Comparison of ENCODE assay signal across 14 cellular contexts in the genomic region with DNA sequence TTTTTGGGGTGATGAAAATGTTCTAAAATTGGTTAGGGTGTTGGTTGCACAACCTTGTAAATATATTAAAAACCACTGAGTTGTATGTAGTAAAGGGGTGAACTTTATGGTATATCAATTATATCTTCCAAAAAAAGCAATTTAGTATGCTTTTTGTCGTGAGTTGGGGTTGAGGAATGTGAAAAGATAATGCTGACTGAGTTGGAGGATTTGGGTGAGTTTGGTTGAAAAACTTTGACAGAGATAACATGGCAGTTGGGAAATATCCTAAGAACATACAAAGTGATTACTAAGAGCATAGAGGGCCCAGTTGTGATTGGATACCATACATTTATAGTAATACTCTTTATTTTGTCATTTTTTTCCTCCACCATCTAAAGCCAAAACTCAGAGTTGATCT. TPM values are rescaled to one million over a fixed set of nuclear protein-coding genes. Genes with fewer than 3 reads are reported as not detected.
DNase-seq lines count a peak whose midpoint lies in the region; ATAC-seq and TF ChIP-seq lines count a peak whose summit lies in the region.
"Had no signal": no experiment of that assay in that cellular context is flagged by ENCODE, and none has a peak within 500 bp of the region (broad histone marks: within the 10 kb centered on the region; RNA-seq: fewer than 3 reads in every experiment).

No MANE protein-coding gene starts in this region.

- H3K4me1 Mint-ChIP-seq in activated CD8-positive, alpha-beta memory T cell treated with anti-CD3 and anti-CD28 coated beads, Interleukin-2, amount 10 ng/mL, durations not matched to agents 7 days and 5 days: peaks cover 19% of the 10 kb centered on the region

- H3K36me3 Mint-ChIP-seq in activated CD8-positive, alpha-beta memory T cell treated with anti-CD3 and anti-CD28 coated beads, Interleukin-2, amount 10 ng/mL, durations not matched to agents 7 days and 5 days: peaks cover 14% of the 10 kb centered on the region

- H3K9ac ChIP-seq in adipocyte (ENCODE audit: low read length): no peak overlapping the region
- no peak overlapping the region for H3K9ac ChIP-seq in fibroblast of lung (ENCODE audit: insufficient read depth, low read length)

- H3K4me2 ChIP-seq in fibroblast of lung (ENCODE audit: extremely low read depth, insufficient read depth, low read length): no peak overlapping the region
- H3K4me2 ChIP-seq: GM23338 had no signal

- CTCF ChIA-PET in activated CD8-positive, alpha-beta memory T cell treated with anti-CD3 and anti-CD28 coated beads, Interleukin-2, amount 10 ng/mL, durations not matched to agents 7 days and 5 days (lab: Charles Lee): no interaction called here

- no peak overlapping the region for H3K27ac Mint-ChIP-seq in activated CD8-positive, alpha-beta memory T cell treated with anti-CD3 and anti-CD28 coated beads, Interleukin-2, amount 10 ng/mL, durations not matched to agents 7 days and 5 days
- H3K27ac Mint-ChIP-seq: GM23338 had no signal

- no peak for TF ChIP-seq CTCF in fibroblast of lung (conservative IDR thresholded peaks at IDR 0.05 in 1 of 2, IDR thresholded peaks at IDR 0.05 in 1 of 2; ENCODE audit: low read depth in 1 of 2, low read length in 2 of 2)
- TF ChIP-seq CTCF in omental fat pad (IDR thresholded peaks at IDR 0.05): no peak

- H3K27me3 Mint-ChIP-seq in activated CD8-positive, alpha-beta memory T cell treated with anti-CD3 and anti-CD28 coated beads, Interleukin-2, amount 10 ng/mL, durations not matched to agents 7 days and 5 days: no peaks in the 10 kb centered on the region

- H2AFZ ChIP-seq in ACC112 (ENCODE audit: low read length, unreplicated experiment) (no peak overlapping the region), fibroblast of lung (ENCODE audit: low read length) (no peak overlapping the region)
- H2AFZ ChIP-seq: GM23338 had no signal

- peak; percentile 53 for ATAC-seq in omental fat pad (ENCODE audit: low FRiP score)
- no peak for ATAC-seq in GM21515 (IDR thresholded peaks at IDR 0.05; ENCODE audit: unreplicated experiment)
- no peak for ATAC-seq in activated CD8-positive, alpha-beta memory T cell treated with anti-CD3 and anti-CD28 coated beads, Interleukin-2, amount 10 ng/mL, durations not matched to agents 7 days and 5 days
- ATAC-seq: GM23338 had no signal

- H3K79me2 ChIP-seq in ACC112 (ENCODE audit: control insufficient read depth, insufficient read depth, low read length, unreplicated experiment) (peaks cover 15% of the 10 kb centered on the region), fibroblast of lung (ENCODE audit: control insufficient read depth, insufficient read depth, low read length) (no peaks in the 10 kb centered on the region)

- H3K9me3 Mint-ChIP-seq in activated CD8-positive, alpha-beta memory T cell treated with anti-CD3 and anti-CD28 coated beads, Interleukin-2, amount 10 ng/mL, durations not matched to agents 7 days and 5 days (ENCODE audit: low read depth): no peaks in the 10 kb centered on the region
- H3K9me3 Mint-ChIP-seq: GM23338 had no signal

- no peaks in the 10 kb centered on the region for H4K20me1 ChIP-seq in fibroblast of lung (ENCODE audit: control insufficient read depth, extremely low read depth, insufficient read depth, low read length)

- H3K36me3 ChIP-seq in ACC112 (ENCODE audit: insufficient read depth, low read length) (peaks cover 5% of the 10 kb centered on the region), adipocyte (ENCODE audit: control insufficient read depth, insufficient read depth, low read length, severe bottlenecking) (peaks cover 13% of the 10 kb centered on the region), fibroblast of lung (ENCODE audit: control insufficient read depth, insufficient read depth, low read length) (no peaks in the 10 kb centered on the region)

- DNase-seq in adipocyte (ENCODE audit: low read depth) (peak; percentile 47), fibroblast of lung (ENCODE audit: low read depth in 2 of 2) (peak; percentile 15 to 42), omental fat pad (ENCODE audit: low spot score) (no peak), NCI-H345 (lab: John Stamatoyannopoulos, UW) (no peak)
- DNase-seq in activated CD8-positive, alpha-beta memory T cell treated with anti-CD3 and anti-CD28 coated beads, Interleukin-2, amount 10 ng/mL, durations not matched to agents 7 days and 5 days: no peak
- DNase-seq: C1 segment of cervical spinal cord, GF-D8, KBM-7, NCI-H1436, NCI-H2081, NCI-H524 had no signal

- no peak overlapping the region for H3K4me3 ChIP-seq in ACC112 (ENCODE audit: low read depth, low read length)
- no peak overlapping the region for H3K4me3 ChIP-seq in adipocyte (ENCODE audit: low read length)
- H3K4me3 ChIP-seq in fibroblast of lung (replicated peaks in 1 of 4; ENCODE audit: control extremely low read depth in 1 of 4, insufficient read depth in 1 of 4, low read depth in 3 of 4, low read length in 4 of 4): no peak overlapping the region
- H3K4me3 ChIP-seq: GM23338 had no signal

- H3K4me1 ChIP-seq in ACC112 (ENCODE audit: control insufficient read depth, insufficient read depth, low read length, unreplicated experiment) (peaks cover 60% of the 10 kb centered on the region), adipocyte (ENCODE audit: control insufficient read depth, insufficient read depth, low read length) (peaks cover 48% of the 10 kb centered on the region), fibroblast of lung (ENCODE audit: control insufficient read depth, extremely low read depth, insufficient read depth, low read length) (peaks cover 22% of the 10 kb centered on the region)

- no peaks in the 10 kb centered on the region for H3K27me3 ChIP-seq in ACC112 (ENCODE audit: insufficient read depth, low read length)
- no peaks in the 10 kb centered on the region for H3K27me3 ChIP-seq in adipocyte (replicated peaks; ENCODE audit: control insufficient read depth, insufficient read depth, low read length)
- H3K27me3 ChIP-seq in fibroblast of lung (ENCODE audit: control insufficient read depth, insufficient read depth, low read length): no peaks in the 10 kb centered on the region

- H3K9me3 ChIP-seq in adipocyte (ENCODE audit: control insufficient read depth, low read length): no peaks in the 10 kb centered on the region
- H3K9me3 ChIP-seq in fibroblast of lung (ENCODE audit: control insufficient read depth, insufficient read depth, low read depth, low read length): no peaks in the 10 kb centered on the region

- peak overlapping the region; percentile 92 for H3K27ac ChIP-seq in ACC112 (ENCODE audit: low read depth, low read length)
- no peak overlapping the region for H3K27ac ChIP-seq in fibroblast of lung (ENCODE audit: insufficient read depth, low read length)

- no peak overlapping the region for H3K4me3 Mint-ChIP-seq in activated CD8-positive, alpha-beta memory T cell treated with anti-CD3 and anti-CD28 coated beads, Interleukin-2, amount 10 ng/mL, durations not matched to agents 7 days and 5 days
- H3K4me3 Mint-ChIP-seq: GM23338 had no signal

RNA-seq across cellular contexts. Expression of a gene that starts 33.6 kb away (rescaled TPM):
- total RNA-seq in fibroblast of lung (23.6 and 26.3 TPM in 2 replicates), omental fat pad (10 to 100 TPM; 20.2 to 58.3 (median 31.2) TPM)
- 33.3 and 38.0 TPM in 2 replicates for polyA plus RNA-seq in fibroblast of lung
- 16.1 and 17.6 TPM in 2 replicates for polyA plus RNA-seq in fibroblast of lung (2012)
- 24.0 and 33.3 TPM in 2 replicates for polyA minus RNA-seq in fibroblast of lung (ENCODE audit: low replicate concordance)
- total RNA-seq in activated CD8-positive, alpha-beta memory T cell treated with anti-CD3 and anti-CD28 coated beads, Interleukin-2, amount 10 ng/mL, durations not matched to agents 7 days and 5 days: 10 to 100 TPM; 36.4 to 46.3 TPM

RNA-seq across cellular contexts. Expression of a gene that starts 34.4 kb away (rescaled TPM):
- total RNA-seq in fibroblast of lung: 69.9 and 91.8 TPM in 2 replicates
- polyA plus RNA-seq in fibroblast of lung: 42.5 and 61.0 TPM in 2 replicates
- 26.3 and 57.5 TPM in 2 replicates for polyA plus RNA-seq in fibroblast of lung (2012)
- 74.1 and 78.9 TPM in 2 replicates for polyA minus RNA-seq in fibroblast of lung (ENCODE audit: low replicate concordance)
- total RNA-seq in omental fat pad: 10 to 100 TPM; 37.8 to 75.3 (median 55.0) TPM
- total RNA-seq in activated CD8-positive, alpha-beta memory T cell treated with anti-CD3 and anti-CD28 coated beads, Interleukin-2, amount 10 ng/mL, durations not matched to agents 7 days and 5 days: 10 to 100 TPM; 29.1 to 33.0 TPM

Comparison
In these comparisons a context has a peak if more than half of its experiments do, and no peak if none do; other contexts are left out.
1. DNase-seq: peak in adipocyte (single experiment) and fibroblast of lung (2 of 2); none in omental fat pad (single experiment), activated CD8-positive, alpha-beta memory T cell treated with anti-CD3 and anti-CD28 coated beads, Interleukin-2, amount 10 ng/mL, durations not matched to agents 7 days and 5 days (single experiment) and NCI-H345 (single experiment).